Comparison of ENCODE assay signal across 12 cellular contexts in the genomic region with DNA sequence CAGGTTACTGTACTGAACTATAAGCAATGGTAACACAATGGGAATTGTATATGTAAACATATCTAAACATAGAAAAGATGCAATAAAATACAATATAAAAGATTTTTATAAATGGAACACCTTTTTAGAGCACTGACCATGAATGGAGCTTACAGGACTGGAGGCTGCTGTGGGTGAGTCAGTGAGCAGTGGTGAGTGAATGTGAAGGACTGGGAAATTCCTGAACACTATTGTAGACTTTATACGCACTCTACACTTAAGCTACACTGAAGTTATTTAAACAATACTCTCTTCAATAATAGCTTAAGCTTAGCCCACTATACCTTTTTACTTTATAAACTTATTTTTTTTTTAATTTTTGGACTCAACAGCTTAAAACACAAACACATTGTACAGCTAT.
"Had no signal": no experiment of that assay in that cellular context is flagged by ENCODE, and none has a peak within 500 bp of the region (broad histone marks: within the 10 kb centered on the region; RNA-seq: fewer than 3 reads in every experiment).

No MANE protein-coding gene starts in this region.

- H3K4me3 ChIP-seq: colonic mucosa, gastrocnemius medialis, stomach had no signal

- ATAC-seq: activated naive CD4-positive, alpha-beta T cell treated with anti-CD3 and anti-CD28 coated beads, Interleukin-2, amount 50 U/mL, for 72 hours; gastrocnemius medialis; left cardiac atrium; naive thymus-derived CD8-positive, alpha-beta T cell; right cardiac atrium had no signal

- FAIRE-seq: endothelial cell of umbilical vein had no signal

- DNase-seq: activated effector memory CD4-positive, alpha-beta T cell treated with anti-CD3 and anti-CD28 coated beads, Interleukin-2, amount 50 U/mL, for 16 hours; colonic mucosa; gastrocnemius medialis; left cardiac atrium; naive thymus-derived CD8-positive, alpha-beta T cell; posterior cingulate gyrus; right cardiac atrium; small intestine; stomach; T-helper 2 cell had no signal
